Comparison of ENCODE assay signal across 8 cellular contexts in genomic region chr1:35555601-35556477, GRCh38. TPM values are rescaled to one million over a fixed set of nuclear protein-coding genes. Genes with fewer than 3 reads are reported as not detected.
DNase-seq lines count a peak whose midpoint lies in the region; FAIRE-seq and TF ChIP-seq lines count a peak whose summit lies in the region.

No MANE protein-coding gene starts in this region.

- H3K27ac Mint-ChIP-seq in Calu3 (ENCODE audit: unreplicated experiment) (peak overlapping the region; percentile 93), CD14-positive monocyte (no peak overlapping the region)
- H3K27ac Mint-ChIP-seq in activated CD4-positive, alpha-beta memory T cell treated with anti-CD3 and anti-CD28 coated beads, Interleukin-2, amount 10 ng/mL, durations not matched to agents 7 days and 5 days, result peak overlapping the region; percentile 75

- no TSS peak for BruUV-seq in Calu3 (replicated peaks; lab: Mats Ljungman, UMichigan)

- H3K36me3 Mint-ChIP-seq in Calu3 (ENCODE audit: insufficient read depth, unreplicated experiment) (peaks cover 56% of the 10 kb centered on the region), CD14-positive monocyte (peaks cover 29 to 43% of the 10 kb centered on the region in 2 donors)
- H3K36me3 Mint-ChIP-seq in activated CD4-positive, alpha-beta memory T cell treated with anti-CD3 and anti-CD28 coated beads, Interleukin-2, amount 10 ng/mL, durations not matched to agents 7 days and 5 days (ENCODE audit: low read depth), result peaks cover 26% of the 10 kb centered on the region

- TF ChIP-seq POLR2A in vagina (IDR thresholded peaks at IDR 0.05), result no peak

- H3K4me1 Mint-ChIP-seq in Calu3 (ENCODE audit: low read depth, unreplicated experiment) (peaks cover 23% of the 10 kb centered on the region), CD14-positive monocyte (peaks cover 53% of the 10 kb centered on the region)
- H3K4me1 Mint-ChIP-seq in activated CD4-positive, alpha-beta memory T cell treated with anti-CD3 and anti-CD28 coated beads, Interleukin-2, amount 10 ng/mL, durations not matched to agents 7 days and 5 days, result peaks cover 46% of the 10 kb centered on the region

- H3K9me3 Mint-ChIP-seq in Calu3 (ENCODE audit: low read depth, unreplicated experiment), result no peaks in the 10 kb centered on the region
- H3K9me3 Mint-ChIP-seq in activated CD4-positive, alpha-beta memory T cell treated with anti-CD3 and anti-CD28 coated beads, Interleukin-2, amount 10 ng/mL, durations not matched to agents 7 days and 5 days, result no peaks in the 10 kb centered on the region
- no peaks in the 10 kb centered on the region for H3K9me3 Mint-ChIP-seq in CD14-positive monocyte

- H3K9me3 ChIP-seq in kidney (ENCODE audit: control insufficient read depth in 1 of 2, low read length in 2 of 2) (no peaks in the 10 kb centered on the region), vagina (no peaks in the 10 kb centered on the region)

- peaks cover 13 to 19% of the 10 kb centered on the region in 2 donors for H3K4me1 ChIP-seq in kidney (ENCODE audit: control insufficient read depth in 1 of 2, insufficient read depth in 1 of 2, low read depth in 1 of 2, low read length in 2 of 2)
- peaks cover 60% of the 10 kb centered on the region for H3K4me1 ChIP-seq in vagina

- intact Hi-C loops in Calu3 (cut with micrococcal nuclease; ENCODE audit: unreplicated experiment) (loop anchor here (2.0 kb wide), 1 partner anchor 105 kb away; no protein-coding TSS in a partner anchor), kidney (cut with DNase I) (no loop called here), vagina (cut with DNase I) (no loop called here), CD14-positive monocyte (cut with micrococcal nuclease) (loop anchor here (5.0 to 10.0 kb wide), 5 partner anchors 104 to 364 kb away; partner anchors contain the start of gene SFPQ (in 2 of the 2))

- peaks cover 3 to 14% of the 10 kb centered on the region in 2 donors for H3K36me3 ChIP-seq in kidney (ENCODE audit: control insufficient read depth in 1 of 2, insufficient read depth in 2 of 2, low read length in 2 of 2)
- peaks cover 0 to 22% of the 10 kb centered on the region in 2 donors for H3K36me3 ChIP-seq in vagina

- DNase-seq in Calu3, result no peak
- no peak for DNase-seq in Jurkat, Clone E6-1 (ENCODE audit: low read depth, low spot score)
- no peak for DNase-seq in activated CD4-positive, alpha-beta memory T cell treated with anti-CD3 and anti-CD28 coated beads, Interleukin-2, amount 10 ng/mL, durations not matched to agents 7 days and 5 days
- no peak for DNase-seq in kidney
- no peak for DNase-seq in vagina (ENCODE audit: extremely low spot score in 2 of 2)
- DNase-seq in dedifferentiated amniotic fluid mesenchymal stem cell (ENCODE audit: extremely low spot score), result no peak
- no peak for DNase-seq in CD14-positive monocyte (ENCODE audit: low spot score)
- no peak for DNase-seq in HuH-7.5 (ENCODE audit: low spot score)

- H3K4me3 Mint-ChIP-seq in Calu3 (ENCODE audit: low read depth, unreplicated experiment) (peak overlapping the region; percentile 96), CD14-positive monocyte (peak overlapping the region in 1 of 2 donors; percentile 93)
- H3K4me3 Mint-ChIP-seq in activated CD4-positive, alpha-beta memory T cell treated with anti-CD3 and anti-CD28 coated beads, Interleukin-2, amount 10 ng/mL, durations not matched to agents 7 days and 5 days, result peak overlapping the region; percentile 95

- CTCF ChIA-PET in Calu3 (lab: Charles Lee), result interaction anchor here (0.6 to 2.6 kb wide), 6 partner anchors 9 to 160 kb away, joined by 3 to 20 read pairs (median 3); no protein-coding TSS in a partner anchor
- CTCF ChIA-PET in activated CD4-positive, alpha-beta memory T cell treated with anti-CD3 and anti-CD28 coated beads, Interleukin-2, amount 10 ng/mL, durations not matched to agents 7 days and 5 days (lab: Charles Lee), result interaction anchor here (0.5 to 2.9 kb wide), 11 partner anchors 9 to 327 kb away, joined by 3 to 45 read pairs (median 5); partner anchors contain the start of gene AGO1

- TF ChIP-seq CTCF in Calu3 (IDR thresholded peaks at IDR 0.05; ENCODE audit: unreplicated experiment) (no peak), kidney (IDR thresholded peaks at IDR 0.05; ENCODE audit: borderline replicate concordance, extremely low read depth, insufficient read depth) (no peak), vagina (IDR thresholded peaks at IDR 0.05) (no peak), CD14-positive monocyte (IDR thresholded peaks at IDR 0.05) (no peak)

- H3K27me3 ChIP-seq in vagina, result no peaks in the 10 kb centered on the region

- FAIRE-seq in kidney (lab: Jason Lieb, UNC), result no peak

- H3K4me3 ChIP-seq in Jurkat, Clone E6-1 (ENCODE audit: low read length), result peak overlapping the region; percentile 85
- H3K4me3 ChIP-seq in kidney (ENCODE audit: low read length in 2 of 2) (peak overlapping the region; percentile 64 to 92), vagina (peak overlapping the region in 1 of 2 donors; percentile 87)

- peak overlapping the region in 1 of 2 donors; percentile 84 for H3K9ac ChIP-seq in kidney (ENCODE audit: low read length in 2 of 2)

- H3K27me3 Mint-ChIP-seq in Calu3 (ENCODE audit: unreplicated experiment) (no peaks in the 10 kb centered on the region), CD14-positive monocyte (ENCODE audit: low read depth in 3 of 3) (peaks cover 0 to 1% (median 0%) of the 10 kb centered on the region in 3 donors)
- H3K27me3 Mint-ChIP-seq in activated CD4-positive, alpha-beta memory T cell treated with anti-CD3 and anti-CD28 coated beads, Interleukin-2, amount 10 ng/mL, durations not matched to agents 7 days and 5 days, result no peaks in the 10 kb centered on the region

- no peak overlapping the region for H3K27ac ChIP-seq in kidney (ENCODE audit: low read depth in 2 of 2, low read length in 2 of 2)
- peak overlapping the region; percentile 95 for H3K27ac ChIP-seq in vagina

- POLR2A ChIA-PET in activated CD4-positive, alpha-beta memory T cell treated with anti-CD3 and anti-CD28 coated beads, Interleukin-2, amount 10 ng/mL, durations not matched to agents 7 days and 5 days (lab: Charles Lee), result interaction anchor here (0.9 to 5.3 kb wide), 13 partner anchors 9 to 476 kb away, joined by 3 to 61 read pairs (median 5); partner anchors contain the start of genes CLSPN, SFPQ and ZMYM1

RNA-seq across cellular contexts. Expression of gene KIAA0319L, which starts 1.4 kb away (rescaled TPM):
- total RNA-seq in Calu3 (2022) (72.0 and 72.6 TPM in 2 replicates), kidney (73.0 TPM), vagina (50.6 TPM)
- polyA plus RNA-seq in Jurkat, Clone E6-1 (2012; ENCODE audit: insufficient read depth, insufficient read length), result 24.2 TPM
- 10 to 100 TPM; 48.4 to 53.2 TPM for total RNA-seq in activated CD4-positive, alpha-beta memory T cell treated with anti-CD3 and anti-CD28 coated beads, Interleukin-2, amount 10 ng/mL, durations not matched to agents 7 days and 5 days
- polyA plus RNA-seq in kidney (ENCODE audit: insufficient read depth, low read depth, low replicate concordance) (30.3 TPM), CD14-positive monocyte (10 to 100 TPM; 20.6 to 28.6 TPM)

RNA-seq across cellular contexts. Expression of gene NCDN, which starts 1.8 kb away (rescaled TPM):
- total RNA-seq in Calu3 (2022) (36.0 and 38.0 TPM in 2 replicates), kidney (22.4 TPM), vagina (24.8 TPM)
- polyA plus RNA-seq in Jurkat, Clone E6-1 (2012; ENCODE audit: insufficient read depth, insufficient read length), result 14.7 TPM
- 10 to 100 TPM; 25.6 to 27.8 TPM for total RNA-seq in activated CD4-positive, alpha-beta memory T cell treated with anti-CD3 and anti-CD28 coated beads, Interleukin-2, amount 10 ng/mL, durations not matched to agents 7 days and 5 days
- polyA plus RNA-seq in kidney (ENCODE audit: insufficient read depth, low read depth, low replicate concordance) (14.3 TPM), CD14-positive monocyte (1 to 10 TPM; 5.0 to 7.0 TPM)

RNA-seq across cellular contexts. Expression of gene TFAP2E, which starts 17.3 kb away (rescaled TPM):
- total RNA-seq in Calu3 (2022), result 0.26 and 0.49 TPM in 2 replicates
- polyA plus RNA-seq in Jurkat, Clone E6-1 (2012; ENCODE audit: insufficient read depth, insufficient read length), result 1.1 TPM
- under 1 TPM; 0.65 to 0.85 TPM for total RNA-seq in activated CD4-positive, alpha-beta memory T cell treated with anti-CD3 and anti-CD28 coated beads, Interleukin-2, amount 10 ng/mL, durations not matched to agents 7 days and 5 days
- total RNA-seq in kidney, result 1.0 TPM
- polyA plus RNA-seq in kidney (ENCODE audit: insufficient read depth, low read depth, low replicate concordance), result 0.28 TPM
- 6.4 TPM for total RNA-seq in vagina
- 1 to 10 TPM in 1 of 2 donors, under 1 TPM in 1; 0.77 to 1.5 TPM for polyA plus RNA-seq in CD14-positive monocyte

Comparison
In these comparisons a context has a peak if more than half of its experiments do, and no peak if none do; other contexts are left out.
1. H3K27ac Mint-ChIP-seq: peak in Calu3 (single experiment) and activated CD4-positive, alpha-beta memory T cell treated with anti-CD3 and anti-CD28 coated beads, Interleukin-2, amount 10 ng/mL, durations not matched to agents 7 days and 5 days (single experiment); none in CD14-positive monocyte (0 of 7).
2. intact Hi-C loops: an anchor here in Calu3 (2.0 kb wide) and CD14-positive monocyte (5.0 to 10.0 kb wide); none called in kidney and vagina.